28 cellular contexts compared by ENCODE assay signal in the genomic region with DNA sequence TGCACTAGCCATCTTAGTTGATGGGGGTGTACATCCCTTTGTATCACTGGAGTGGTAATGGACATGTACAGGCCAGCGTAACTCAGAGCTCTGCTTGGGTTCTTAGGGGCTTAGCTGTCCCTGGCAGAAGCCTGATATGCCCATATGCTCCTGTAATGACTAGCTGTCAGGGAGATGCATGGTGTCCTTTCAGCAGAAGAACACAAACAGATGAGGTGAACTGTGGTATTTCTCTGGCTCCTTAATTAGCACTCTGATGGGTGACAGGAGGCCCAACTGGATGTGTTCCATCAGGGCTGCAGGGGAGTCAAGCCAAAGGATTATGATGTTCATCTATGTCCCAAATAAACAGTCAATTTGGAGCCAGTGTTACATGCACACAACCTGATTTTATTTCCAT.
"Had no signal": no experiment of that assay in that cellular context is flagged by ENCODE, and none has a peak within 500 bp of the region (broad histone marks: within the 10 kb centered on the region; RNA-seq: fewer than 3 reads in every experiment).

No MANE protein-coding gene starts in this region.

- H3K27ac ChIP-seq: adrenal gland, ascending aorta, brain microvascular endothelial cell, colonic mucosa, dorsolateral prefrontal cortex, esophagus muscularis mucosa, neural progenitor cell, skin epidermis, tibial artery had no signal

- H3K4me3 ChIP-seq: adrenal gland, ascending aorta, colonic mucosa, dorsolateral prefrontal cortex, esophagus muscularis mucosa, neural progenitor cell, skin epidermis, tibial artery had no signal

- H3K27me3 Mint-ChIP-seq: activated B cell treated with CpG ODN at 0.5 μM for 24 hours had no signal

- DNase-seq: activated B cell treated with CpG ODN at 0.5 μM for 24 hours; activated CD4-positive, alpha-beta T cell treated with anti-CD3 and anti-CD28 coated beads for 36 hours; activated CD4-positive, alpha-beta T cell treated with anti-CD3 and anti-CD28 coated beads, Interleukin-2, amount 50 U/mL, for 4 hours; activated CD8-positive, alpha-beta memory T cell treated with anti-CD3 and anti-CD28 coated beads for 24 hours; activated CD8-positive, alpha-beta memory T cell treated with anti-CD3 and anti-CD28 coated beads, Interleukin-2, amount 50 U/mL, for 4 hours; activated naive CD4-positive, alpha-beta T cell; activated T-cell treated with anti-CD3 and anti-CD28 coated beads, Interleukin-2, amount 50 U/mL, for 4 hours; adrenal gland; brain microvascular endothelial cell; central memory CD4-positive, alpha-beta T cell; colonic mucosa; kidney; naive thymus-derived CD4-positive, alpha-beta T cell; stimulated activated CD4-positive, alpha-beta T cell treated with anti-CD3 and anti-CD28 coated beads, Interleukin-2, amount 100 ng/mL, for 24 hours; stimulated activated naive CD8-positive, alpha-beta T cell treated with anti-CD3 and anti-CD28 coated beads, Interleukin-15, amount 100 ng/mL, for 72 hours; T1000; tibial artery had no signal

- H3K36me3 ChIP-seq: adrenal gland, ascending aorta, brain microvascular endothelial cell, colonic mucosa, esophagus muscularis mucosa, neural progenitor cell, tibial artery had no signal

- H3K27me3 ChIP-seq: adrenal gland, ascending aorta, brain microvascular endothelial cell, colonic mucosa, dorsolateral prefrontal cortex, esophagus muscularis mucosa, neural progenitor cell, tibial artery had no signal

- H3K9me3 Mint-ChIP-seq: activated T-cell treated with anti-CD3 and anti-CD28 coated beads, Interleukin-2, amount 50 U/mL, for 4 hours; activated T-helper 2 cell treated with anti-CD3 and anti-CD28 coated beads, Interferon-gamma antibody, Interleukin-2, Interleukin-4, amounts not matched to agents 10 μg/mL and 5 μg/mL and 100 μg/mL, durations not matched to agents 14 hours and 24 hours and 36 hours; naive thymus-derived CD4-positive, alpha-beta T cell; neural progenitor cell; stimulated activated effector memory CD8-positive, alpha-beta T cell treated with anti-CD3 and anti-CD28 coated beads, Interleukin-12 subunit alpha, Interleukin-12 subunit beta, amount 100 ng/mL, for 72 hours; T-helper 1 cell treated with Interleukin-12 subunit alpha and Interleukin-12 subunit beta and Interleukin-4 antibody, amounts not matched to agents 30 μg/mL and 1 μg/mL, for 36 hours had no signal

- H3K4me1 Mint-ChIP-seq: activated B cell treated with CpG ODN at 0.5 μM for 24 hours; activated CD4-positive, alpha-beta T cell treated with anti-CD3 and anti-CD28 coated beads for 36 hours; naive thymus-derived CD4-positive, alpha-beta T cell; stimulated activated effector memory CD8-positive, alpha-beta T cell treated with anti-CD3 and anti-CD28 coated beads, Interleukin-12 subunit alpha, Interleukin-12 subunit beta, amount 100 ng/mL, for 72 hours; stimulated activated naive CD8-positive, alpha-beta T cell treated with anti-CD3 and anti-CD28 coated beads, Interleukin-15, amount 100 ng/mL, for 72 hours had no signal

- H3K4me1 ChIP-seq: adrenal gland, ascending aorta, colonic mucosa, neural progenitor cell, tibial artery had no signal

- H3K36me3 Mint-ChIP-seq: activated naive CD8-positive, alpha-beta T cell; naive thymus-derived CD4-positive, alpha-beta T cell; neural progenitor cell; stimulated activated effector memory CD8-positive, alpha-beta T cell treated with anti-CD3 and anti-CD28 coated beads, Interleukin-12 subunit alpha, Interleukin-12 subunit beta, amount 100 ng/mL, for 72 hours had no signal

- H3K9ac ChIP-seq: neural progenitor cell had no signal

- ATAC-seq: activated CD4-positive, alpha-beta T cell treated with anti-CD3 and anti-CD28 coated beads for 36 hours; activated T-cell treated with anti-CD3 and anti-CD28 coated beads, Interleukin-2, amount 50 U/mL, for 4 hours; left lobe of liver; naive thymus-derived CD4-positive, alpha-beta T cell; stimulated activated effector memory CD8-positive, alpha-beta T cell treated with anti-CD3 and anti-CD28 coated beads, Interleukin-12 subunit alpha, Interleukin-12 subunit beta, amount 100 ng/mL, for 72 hours; stimulated activated naive CD8-positive, alpha-beta T cell treated with anti-CD3 and anti-CD28 coated beads, Interleukin-15, amount 100 ng/mL, for 72 hours had no signal

- H3K4me3 Mint-ChIP-seq: activated B cell treated with CpG ODN at 0.5 μM for 24 hours; activated CD4-positive, alpha-beta T cell treated with anti-CD3 and anti-CD28 coated beads for 36 hours; activated naive CD8-positive, alpha-beta T cell; activated T-cell treated with anti-CD3 and anti-CD28 coated beads, Interleukin-2, amount 50 U/mL, for 4 hours; naive thymus-derived CD4-positive, alpha-beta T cell; neural progenitor cell; stimulated activated effector memory CD8-positive, alpha-beta T cell treated with anti-CD3 and anti-CD28 coated beads, Interleukin-12 subunit alpha, Interleukin-12 subunit beta, amount 100 ng/mL, for 72 hours; stimulated activated naive CD8-positive, alpha-beta T cell treated with anti-CD3 and anti-CD28 coated beads, Interleukin-15, amount 100 ng/mL, for 72 hours; T-helper 1 cell treated with Interleukin-12 subunit alpha and Interleukin-12 subunit beta and Interleukin-4 antibody, amounts not matched to agents 30 μg/mL and 1 μg/mL, for 36 hours had no signal

- H3K9me3 ChIP-seq: adrenal gland, ascending aorta, colonic mucosa, esophagus muscularis mucosa, tibial artery had no signal

- H3K27ac Mint-ChIP-seq: activated B cell treated with CpG ODN at 0.5 μM for 24 hours; activated CD4-positive, alpha-beta T cell treated with anti-CD3 and anti-CD28 coated beads for 36 hours; activated naive CD8-positive, alpha-beta T cell; activated T-helper 2 cell treated with anti-CD3 and anti-CD28 coated beads, Interferon-gamma antibody, Interleukin-2, Interleukin-4, amounts not matched to agents 10 μg/mL and 5 μg/mL and 100 μg/mL, durations not matched to agents 14 hours and 24 hours and 36 hours; naive thymus-derived CD4-positive, alpha-beta T cell; neural progenitor cell; progenitor cell of endocrine pancreas; stimulated activated effector memory CD8-positive, alpha-beta T cell treated with anti-CD3 and anti-CD28 coated beads, Interleukin-12 subunit alpha, Interleukin-12 subunit beta, amount 100 ng/mL, for 72 hours; stimulated activated naive CD8-positive, alpha-beta T cell treated with anti-CD3 and anti-CD28 coated beads, Interleukin-15, amount 100 ng/mL, for 72 hours; T-helper 1 cell treated with Interleukin-12 subunit alpha and Interleukin-12 subunit beta and Interleukin-4 antibody, amounts not matched to agents 30 μg/mL and 1 μg/mL, for 36 hours had no signal
